19 cellular contexts compared by ENCODE assay signal in genomic region chr10:117262296-117263293, GRCh38. TPM values are rescaled to one million over a fixed set of nuclear protein-coding genes. Genes with fewer than 3 reads are reported as not detected.
"Had no signal": no experiment of that assay in that cellular context is flagged by ENCODE, and none has a peak within 500 bp of the region (broad histone marks: within the 10 kb centered on the region; RNA-seq: fewer than 3 reads in every experiment).

No MANE protein-coding gene starts in this region.

- H3K27ac Mint-ChIP-seq: activated naive CD4-positive, alpha-beta T cell treated with anti-CD3 and anti-CD28 coated beads, Interleukin-2, amount 10 ng/mL, durations not matched to agents 7 days and 5 days; activated T-helper 2 cell treated with anti-CD3 and anti-CD28 coated beads, Interferon-gamma antibody, Interleukin-2, Interleukin-4, amounts not matched to agents 10 μg/mL and 5 μg/mL and 100 μg/mL, durations not matched to agents 14 hours and 24 hours and 36 hours; natural killer cell had no signal

- H3K4me3 ChIP-seq: mucosa of descending colon, psoas muscle, suprapubic skin had no signal

- H3K36me3 ChIP-seq: suprapubic skin had no signal

- DNase-seq: activated CD4-positive, alpha-beta T cell treated with anti-CD3 and anti-CD28 coated beads, Interleukin-2, amount 50 U/mL, for 1 hour; activated naive CD4-positive, alpha-beta T cell treated with anti-CD3 and anti-CD28 coated beads, Interleukin-2, amount 10 ng/mL, durations not matched to agents 7 days and 5 days; caudate nucleus; cortex of kidney; effector CD8-positive, alpha-beta T cell; glutamatergic neuron; left colon; mucosa of descending colon; natural killer cell; occipital lobe; psoas muscle; stimulated activated CD4-positive, alpha-beta T cell treated with anti-CD3 and anti-CD28 coated beads, Interleukin-4, amount 100 ng/mL, for 1 hour; stimulated activated CD8-positive, alpha-beta memory T cell treated with anti-CD3 and anti-CD28 coated beads, Interleukin-4, amount 100 ng/mL, for 48 hours; stimulated activated naive CD8-positive, alpha-beta T cell treated with anti-CD3 and anti-CD28 coated beads, Interleukin-15, Interleukin-2, amounts not matched to agents 100 U/mL and 50 U/mL, for 24 hours; T-helper 9 cell had no signal

- H3K36me3 Mint-ChIP-seq: activated naive CD4-positive, alpha-beta T cell treated with anti-CD3 and anti-CD28 coated beads, Interleukin-2, amount 10 ng/mL, durations not matched to agents 7 days and 5 days; natural killer cell had no signal

- H3K4me1 Mint-ChIP-seq: activated naive CD4-positive, alpha-beta T cell treated with anti-CD3 and anti-CD28 coated beads, Interleukin-2, amount 10 ng/mL, durations not matched to agents 7 days and 5 days had no signal

- ATAC-seq: left colon; mucosa of descending colon; psoas muscle; stimulated activated naive CD8-positive, alpha-beta T cell treated with anti-CD3 and anti-CD28 coated beads, Interleukin-15, Interleukin-2, amounts not matched to agents 100 U/mL and 50 U/mL, for 24 hours had no signal

- H3K9me3 Mint-ChIP-seq: activated naive CD4-positive, alpha-beta T cell treated with anti-CD3 and anti-CD28 coated beads, Interleukin-2, amount 10 ng/mL, durations not matched to agents 7 days and 5 days; activated T-helper 2 cell treated with anti-CD3 and anti-CD28 coated beads, Interferon-gamma antibody, Interleukin-2, Interleukin-4, amounts not matched to agents 10 μg/mL and 5 μg/mL and 100 μg/mL, durations not matched to agents 14 hours and 24 hours and 36 hours; natural killer cell had no signal

- H3K27ac ChIP-seq: epithelial cell of prostate, psoas muscle, suprapubic skin had no signal

- H3K9me3 ChIP-seq: mucosa of descending colon, psoas muscle, suprapubic skin had no signal

- H3K4me1 ChIP-seq: psoas muscle, suprapubic skin had no signal

- H3K4me3 Mint-ChIP-seq: activated naive CD4-positive, alpha-beta T cell treated with anti-CD3 and anti-CD28 coated beads, Interleukin-2, amount 10 ng/mL, durations not matched to agents 7 days and 5 days; natural killer cell had no signal

RNA-seq across cellular contexts. Expression of gene SLC18A2, which starts 21.7 kb away (rescaled TPM):
- total RNA-seq: activated T-helper 2 cell treated with anti-CD3 and anti-CD28 coated beads, Interferon-gamma antibody, Interleukin-2, Interleukin-4, amounts not matched to agents 10 μg/mL and 5 μg/mL and 100 μg/mL, durations not matched to agents 14 hours and 24 hours and 36 hours; lung microvascular endothelial cell; occipital lobe had no signal
